ENCODE assay signal across 1 cellular context in genomic region chr7:111090834-111091233, GRCh38.
TF ChIP-seq lines count a peak whose summit lies in the region.

LRRN3 (plus strand) TSS chr7:111091127; CDS start chr7:111122773, 31,646 bp downstream.

TF ChIP-seq in SK-N-SH, 30 proteins besides CTCF, POLR2A, EP300 and RAD21 (continued from another document):
- TF ChIP-seq PBX3 (IDR thresholded peaks at IDR 0.05): peak; percentile 83
- peak; percentile 91 for TF ChIP-seq RFX5 (IDR thresholded peaks at IDR 0.05; ENCODE audit: low read length)
- no peak for TF ChIP-seq GABPA (IDR thresholded peaks at IDR 0.05; ENCODE audit: low read depth)
- TF ChIP-seq REST (IDR thresholded peaks at IDR 0.05; ENCODE audit: low read depth, low read length): no peak
- TF ChIP-seq IRF3 (IDR thresholded peaks at IDR 0.05; ENCODE audit: low read depth, low read length): peak; percentile 42
- no peak for TF ChIP-seq JUND (IDR thresholded peaks at IDR 0.05)
- no peak; the same call in 1 of the 2 replicates for TF ChIP-seq TCF12 (IDR thresholded peaks at IDR 0.05)
- TF ChIP-seq USF1 (IDR thresholded peaks at IDR 0.05; ENCODE audit: borderline replicate concordance, low read depth): no peak
- TF ChIP-seq RXRA (IDR thresholded peaks at IDR 0.05; ENCODE audit: borderline replicate concordance, low read depth): no peak
- TF ChIP-seq SMC3 (IDR thresholded peaks at IDR 0.05; ENCODE audit: low read depth, low read length): no peak; the same call in 1 of the 2 replicates
